ENCODE assay signal across 1 cellular context in the genomic region with DNA sequence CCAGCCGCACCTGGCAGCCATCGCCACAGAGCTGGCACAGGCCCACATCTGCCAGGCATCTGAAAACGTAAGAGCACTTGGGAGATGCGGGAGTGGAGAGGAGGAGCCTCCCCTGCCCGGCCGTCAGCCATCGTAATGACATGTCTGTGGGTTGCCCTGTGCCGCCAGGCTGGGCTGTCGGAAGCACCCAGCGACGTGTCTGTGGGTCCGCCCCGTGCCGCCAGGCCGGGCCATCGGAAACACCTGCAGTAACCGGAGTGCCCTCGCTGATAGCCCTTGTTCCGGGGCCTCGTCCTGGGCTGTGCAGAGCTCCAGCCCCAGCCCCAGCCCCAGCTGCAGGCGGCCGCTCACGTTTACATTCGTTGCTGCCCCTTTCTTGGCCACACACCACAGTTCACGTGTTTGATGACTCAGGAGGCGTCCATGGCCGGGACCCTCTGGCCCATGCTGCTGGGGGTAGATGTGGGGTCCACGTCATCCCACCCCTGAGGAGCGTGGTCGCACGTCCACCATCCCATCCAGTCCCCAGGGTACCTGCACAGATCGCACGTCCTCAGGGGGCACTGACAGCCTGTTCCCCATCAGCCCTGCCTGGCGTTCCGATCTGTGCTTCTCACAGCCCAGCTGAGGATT.
TF ChIP-seq lines count a peak whose summit lies in the region.

No MANE protein-coding gene starts in this region.

TF ChIP-seq in K562, 482 proteins besides CTCF, POLR2A, EP300 and RAD21:
- TF ChIP-seq POLR2G (IDR thresholded peaks at IDR 0.05; ENCODE audit: low read depth, low read length) (0 out of 2 replicates have a peak, but pooled peaks have one; percentile 13), BHLHE40 (IDR thresholded peaks at IDR 0.05; ENCODE audit: low read length) (no peak), ZSCAN29 (IDR thresholded peaks at IDR 0.05) (no peak)
TF ChIP-seq in K562: peak in this region for 1.
